8 cellular contexts compared by ENCODE assay signal in genomic region chr14:82661258-82661657, GRCh38.
"Had no signal": no experiment of that assay in that cellular context is flagged by ENCODE, and none has a peak within 500 bp of the region (broad histone marks: within the 10 kb centered on the region; RNA-seq: fewer than 3 reads in every experiment).

No MANE protein-coding gene starts in this region.

- ATAC-seq: GM12878 had no signal

- DNase-seq: GDM1, GF-D8 had no signal

- FAIRE-seq: G401.6, GM12878, GM12891, GM12892, GM18507, GM19239 had no signal

- H3K4me3 ChIP-seq: GM12878 had no signal
